ENCODE assay signal across 1 cellular context in the genomic region with DNA sequence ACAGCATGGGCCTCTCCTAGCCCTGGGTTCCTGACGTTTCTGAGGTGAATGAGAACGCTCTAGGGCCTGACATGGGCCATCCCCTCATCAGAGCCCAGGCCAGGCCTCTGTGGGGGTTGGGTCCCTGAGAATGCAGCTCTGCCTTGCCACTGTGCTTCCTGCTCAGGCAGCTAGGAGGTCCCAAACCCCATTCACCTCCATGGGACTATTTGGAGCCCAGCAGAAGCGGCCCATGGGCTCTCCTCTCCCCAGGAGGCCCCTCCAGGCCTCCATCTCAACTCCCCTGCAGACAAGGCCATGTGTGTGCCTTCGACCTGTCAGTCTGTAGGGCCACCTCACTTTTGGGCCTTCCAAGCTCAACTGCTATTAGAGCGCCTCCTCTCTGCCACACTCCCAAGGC.
TF ChIP-seq lines count a peak whose summit lies in the region.

No MANE protein-coding gene starts in this region.

TF ChIP-seq in GM23338, 12 proteins besides CTCF, POLR2A, EP300 and RAD21:
- TF ChIP-seq, protein P1, sequence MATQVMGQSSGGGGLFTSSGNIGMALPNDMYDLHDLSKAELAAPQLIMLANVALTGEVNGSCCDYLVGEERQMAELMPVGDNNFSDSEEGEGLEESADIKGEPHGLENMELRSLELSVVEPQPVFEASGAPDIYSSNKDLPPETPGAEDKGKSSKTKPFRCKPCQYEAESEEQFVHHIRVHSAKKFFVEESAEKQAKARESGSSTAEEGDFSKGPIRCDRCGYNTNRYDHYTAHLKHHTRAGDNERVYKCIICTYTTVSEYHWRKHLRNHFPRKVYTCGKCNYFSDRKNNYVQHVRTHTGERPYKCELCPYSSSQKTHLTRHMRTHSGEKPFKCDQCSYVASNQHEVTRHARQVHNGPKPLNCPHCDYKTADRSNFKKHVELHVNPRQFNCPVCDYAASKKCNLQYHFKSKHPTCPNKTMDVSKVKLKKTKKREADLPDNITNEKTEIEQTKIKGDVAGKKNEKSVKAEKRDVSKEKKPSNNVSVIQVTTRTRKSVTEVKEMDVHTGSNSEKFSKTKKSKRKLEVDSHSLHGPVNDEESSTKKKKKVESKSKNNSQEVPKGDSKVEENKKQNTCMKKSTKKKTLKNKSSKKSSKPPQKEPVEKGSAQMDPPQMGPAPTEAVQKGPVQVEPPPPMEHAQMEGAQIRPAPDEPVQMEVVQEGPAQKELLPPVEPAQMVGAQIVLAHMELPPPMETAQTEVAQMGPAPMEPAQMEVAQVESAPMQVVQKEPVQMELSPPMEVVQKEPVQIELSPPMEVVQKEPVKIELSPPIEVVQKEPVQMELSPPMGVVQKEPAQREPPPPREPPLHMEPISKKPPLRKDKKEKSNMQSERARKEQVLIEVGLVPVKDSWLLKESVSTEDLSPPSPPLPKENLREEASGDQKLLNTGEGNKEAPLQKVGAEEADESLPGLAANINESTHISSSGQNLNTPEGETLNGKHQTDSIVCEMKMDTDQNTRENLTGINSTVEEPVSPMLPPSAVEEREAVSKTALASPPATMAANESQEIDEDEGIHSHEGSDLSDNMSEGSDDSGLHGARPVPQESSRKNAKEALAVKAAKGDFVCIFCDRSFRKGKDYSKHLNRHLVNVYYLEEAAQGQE (IDR thresholded peaks at IDR 0.05; ENCODE audit: unreplicated experiment) = no peak
- TF ChIP-seq STAT1 (IDR thresholded peaks at IDR 0.05; ENCODE audit: unreplicated experiment) = no peak
- no peak for TF ChIP-seq ZNF331 (CRISPR knock-in tag; IDR thresholded peaks at IDR 0.05; ENCODE audit: low read depth)
- no peak for TF ChIP-seq EZH2phosphoT487 (IDR thresholded peaks at IDR 0.05; ENCODE audit: unreplicated experiment)
- TF ChIP-seq CREB1 (CRISPR knock-in tag; IDR thresholded peaks at IDR 0.05; ENCODE audit: low read depth) = no peak
- TF ChIP-seq, protein P2, sequence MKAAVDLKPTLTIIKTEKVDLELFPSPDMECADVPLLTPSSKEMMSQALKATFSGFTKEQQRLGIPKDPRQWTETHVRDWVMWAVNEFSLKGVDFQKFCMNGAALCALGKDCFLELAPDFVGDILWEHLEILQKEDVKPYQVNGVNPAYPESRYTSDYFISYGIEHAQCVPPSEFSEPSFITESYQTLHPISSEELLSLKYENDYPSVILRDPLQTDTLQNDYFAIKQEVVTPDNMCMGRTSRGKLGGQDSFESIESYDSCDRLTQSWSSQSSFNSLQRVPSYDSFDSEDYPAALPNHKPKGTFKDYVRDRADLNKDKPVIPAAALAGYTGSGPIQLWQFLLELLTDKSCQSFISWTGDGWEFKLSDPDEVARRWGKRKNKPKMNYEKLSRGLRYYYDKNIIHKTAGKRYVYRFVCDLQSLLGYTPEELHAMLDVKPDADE (IDR thresholded peaks at IDR 0.05) = no peak
- TF ChIP-seq POLR2AphosphoS5 (IDR thresholded peaks at IDR 0.05; ENCODE audit: low read depth) = no peak
- no peak for TF ChIP-seq ZNF114 (CRISPR knock-in tag; IDR thresholded peaks at IDR 0.05)
- TF ChIP-seq NANOG (IDR thresholded peaks at IDR 0.05; ENCODE audit: borderline replicate concordance) = no peak
- no peak for TF ChIP-seq EZH2 (IDR thresholded peaks at IDR 0.05; ENCODE audit: low read depth, unreplicated experiment)
- TF ChIP-seq, protein P3, sequence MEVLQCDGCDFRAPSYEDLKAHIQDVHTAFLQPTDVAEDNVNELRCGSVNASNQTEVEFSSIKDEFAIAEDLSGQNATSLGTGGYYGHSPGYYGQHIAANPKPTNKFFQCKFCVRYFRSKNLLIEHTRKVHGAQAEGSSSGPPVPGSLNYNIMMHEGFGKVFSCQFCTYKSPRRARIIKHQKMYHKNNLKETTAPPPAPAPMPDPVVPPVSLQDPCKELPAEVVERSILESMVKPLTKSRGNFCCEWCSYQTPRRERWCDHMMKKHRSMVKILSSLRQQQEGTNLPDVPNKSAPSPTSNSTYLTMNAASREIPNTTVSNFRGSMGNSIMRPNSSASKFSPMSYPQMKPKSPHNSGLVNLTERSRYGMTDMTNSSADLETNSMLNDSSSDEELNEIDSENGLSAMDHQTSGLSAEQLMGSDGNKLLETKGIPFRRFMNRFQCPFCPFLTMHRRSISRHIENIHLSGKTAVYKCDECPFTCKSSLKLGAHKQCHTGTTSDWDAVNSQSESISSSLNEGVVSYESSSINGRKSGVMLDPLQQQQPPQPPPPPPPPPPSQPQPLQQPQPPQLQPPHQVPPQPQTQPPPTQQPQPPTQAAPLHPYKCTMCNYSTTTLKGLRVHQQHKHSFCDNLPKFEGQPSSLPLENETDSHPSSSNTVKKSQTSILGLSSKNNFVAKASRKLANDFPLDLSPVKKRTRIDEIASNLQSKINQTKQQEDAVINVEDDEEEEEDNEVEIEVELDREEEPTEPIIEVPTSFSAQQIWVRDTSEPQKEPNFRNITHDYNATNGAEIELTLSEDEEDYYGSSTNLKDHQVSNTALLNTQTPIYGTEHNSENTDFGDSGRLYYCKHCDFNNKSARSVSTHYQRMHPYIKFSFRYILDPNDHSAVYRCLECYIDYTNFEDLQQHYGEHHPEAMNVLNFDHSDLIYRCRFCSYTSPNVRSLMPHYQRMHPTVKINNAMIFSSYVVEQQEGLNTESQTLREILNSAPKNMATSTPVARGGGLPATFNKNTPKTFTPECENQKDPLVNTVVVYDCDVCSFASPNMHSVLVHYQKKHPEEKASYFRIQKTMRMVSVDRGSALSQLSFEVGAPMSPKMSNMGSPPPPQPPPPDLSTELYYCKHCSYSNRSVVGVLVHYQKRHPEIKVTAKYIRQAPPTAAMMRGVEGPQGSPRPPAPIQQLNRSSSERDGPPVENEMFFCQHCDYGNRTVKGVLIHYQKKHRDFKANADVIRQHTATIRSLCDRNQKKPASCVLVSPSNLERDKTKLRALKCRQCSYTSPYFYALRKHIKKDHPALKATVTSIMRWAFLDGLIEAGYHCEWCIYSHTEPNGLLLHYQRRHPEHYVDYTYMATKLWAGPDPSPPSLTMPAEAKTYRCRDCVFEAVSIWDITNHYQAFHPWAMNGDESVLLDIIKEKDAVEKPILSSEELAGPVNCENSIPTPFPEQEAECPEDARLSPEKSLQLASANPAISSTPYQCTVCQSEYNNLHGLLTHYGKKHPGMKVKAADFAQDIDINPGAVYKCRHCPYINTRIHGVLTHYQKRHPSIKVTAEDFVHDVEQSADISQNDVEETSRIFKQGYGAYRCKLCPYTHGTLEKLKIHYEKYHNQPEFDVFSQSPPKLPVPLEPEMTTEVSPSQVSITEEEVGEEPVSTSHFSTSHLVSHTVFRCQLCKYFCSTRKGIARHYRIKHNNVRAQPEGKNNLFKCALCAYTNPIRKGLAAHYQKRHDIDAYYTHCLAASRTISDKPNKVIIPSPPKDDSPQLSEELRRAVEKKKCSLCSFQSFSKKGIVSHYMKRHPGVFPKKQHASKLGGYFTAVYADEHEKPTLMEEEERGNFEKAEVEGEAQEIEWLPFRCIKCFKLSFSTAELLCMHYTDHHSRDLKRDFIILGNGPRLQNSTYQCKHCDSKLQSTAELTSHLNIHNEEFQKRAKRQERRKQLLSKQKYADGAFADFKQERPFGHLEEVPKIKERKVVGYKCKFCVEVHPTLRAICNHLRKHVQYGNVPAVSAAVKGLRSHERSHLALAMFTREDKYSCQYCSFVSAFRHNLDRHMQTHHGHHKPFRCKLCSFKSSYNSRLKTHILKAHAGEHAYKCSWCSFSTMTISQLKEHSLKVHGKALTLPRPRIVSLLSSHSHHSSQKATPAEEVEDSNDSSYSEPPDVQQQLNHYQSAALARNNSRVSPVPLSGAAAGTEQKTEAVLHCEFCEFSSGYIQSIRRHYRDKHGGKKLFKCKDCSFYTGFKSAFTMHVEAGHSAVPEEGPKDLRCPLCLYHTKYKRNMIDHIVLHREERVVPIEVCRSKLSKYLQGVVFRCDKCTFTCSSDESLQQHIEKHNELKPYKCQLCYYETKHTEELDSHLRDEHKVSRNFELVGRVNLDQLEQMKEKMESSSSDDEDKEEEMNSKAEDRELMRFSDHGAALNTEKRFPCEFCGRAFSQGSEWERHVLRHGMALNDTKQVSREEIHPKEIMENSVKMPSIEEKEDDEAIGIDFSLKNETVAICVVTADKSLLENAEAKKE (CRISPR knock-in tag; IDR thresholded peaks at IDR 0.05) = no peak
- no peak for TF ChIP-seq JUNB (IDR thresholded peaks at IDR 0.05; ENCODE audit: unreplicated experiment)
